Comparison of ENCODE assay signal across 9 cellular contexts in the genomic region with DNA sequence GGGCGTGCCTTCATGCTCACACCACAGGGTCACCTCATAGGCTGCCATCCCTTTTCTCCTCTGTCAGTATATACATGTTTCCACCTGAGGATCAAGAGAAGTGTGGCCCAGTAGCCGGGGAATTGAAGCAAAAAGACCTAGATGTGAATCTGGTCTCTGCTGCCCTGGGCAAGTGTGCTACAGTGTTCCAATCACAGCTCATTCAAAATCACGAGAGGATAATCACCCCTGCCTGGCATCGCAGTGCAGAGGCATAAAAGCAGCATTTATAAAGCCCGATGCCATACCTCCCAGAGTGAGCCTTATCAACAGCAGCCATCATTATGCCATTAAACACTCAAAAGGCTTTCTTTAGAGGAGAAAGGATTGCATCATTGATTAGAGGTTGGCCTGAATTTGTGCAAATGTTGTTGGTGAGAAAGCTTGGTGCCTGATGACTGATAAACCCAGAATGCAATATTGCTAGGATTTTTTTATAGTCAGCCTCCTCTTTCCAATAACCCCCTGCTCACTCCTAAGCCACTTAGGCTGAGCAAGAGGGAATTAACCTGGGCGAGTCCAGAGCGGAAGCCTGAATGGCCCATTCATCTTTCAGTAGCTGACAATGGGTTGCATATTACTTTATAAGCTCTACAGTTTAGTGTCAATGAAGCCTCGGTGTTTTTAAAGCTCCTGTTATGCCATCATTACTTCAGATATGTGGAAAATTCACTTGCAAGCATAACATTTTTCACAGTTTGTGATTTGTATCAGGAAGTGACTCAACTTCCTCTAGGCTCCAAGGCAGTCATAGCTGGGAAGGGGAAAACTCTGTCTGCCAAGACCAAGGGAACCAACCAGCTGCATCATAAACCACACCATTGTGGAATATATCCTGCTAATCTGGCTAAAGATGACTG.
DNase-seq lines count a peak whose midpoint lies in the region; ATAC-seq and TF ChIP-seq lines count a peak whose summit lies in the region.
"Had no signal": no experiment of that assay in that cellular context is flagged by ENCODE, and none has a peak within 500 bp of the region (broad histone marks: within the 10 kb centered on the region; RNA-seq: fewer than 3 reads in every experiment).

No MANE protein-coding gene starts in this region.

- H3K27me3 ChIP-seq in BLaER1 treated with 17β-estradiol and CSF1 and Interleukin-3, amounts not matched to agents 10 nM and 100 nM, result no peaks in the 10 kb centered on the region
- no peaks in the 10 kb centered on the region for H3K27me3 ChIP-seq in mucosa of rectum (ENCODE audit: control insufficient read depth in 2 of 2, insufficient read depth in 2 of 2, low read length in 2 of 2)
- no peaks in the 10 kb centered on the region for H3K27me3 ChIP-seq in Peyer's patch

- peak overlapping the region; percentile 50 to 83 (median 77); a peak in 21 of 22 replicates for H3K27ac ChIP-seq in BLaER1 treated with 17β-estradiol and CSF1 and Interleukin-3, amounts not matched to agents 10 nM and 100 nM
- H3K27ac ChIP-seq in cingulate gyrus (ENCODE audit: low read depth, low read length) (peak overlapping the region; percentile 3), mucosa of rectum (ENCODE audit: low read depth in 2 of 2, low read length in 2 of 2) (peak overlapping the region; percentile 16 to 42), Peyer's patch (peak overlapping the region in 2 of 4 donors; percentile 47 to 65)

- no peak for ATAC-seq in HG02885 (IDR thresholded peaks at IDR 0.05; ENCODE audit: poor library complexity, unreplicated experiment)
- ATAC-seq in GM21447 (IDR thresholded peaks at IDR 0.05; ENCODE audit: unreplicated experiment), result no peak

- H3K4me3 Mint-ChIP-seq in T-helper 2 cell treated with Interferon-gamma antibody and Interleukin-4, amounts not matched to agents 5 μg/mL and 100 μg/mL, for 36 hours, result no peak overlapping the region

- peak overlapping the region; percentile 27 to 69 (median 57); a peak in 21 of 22 replicates for H3K9ac ChIP-seq in BLaER1 treated with 17β-estradiol and CSF1 and Interleukin-3, amounts not matched to agents 10 nM and 100 nM
- H3K9ac ChIP-seq in mucosa of rectum (ENCODE audit: low read depth in 1 of 2, low read length in 2 of 2), result no peak overlapping the region

- H3K27me3 Mint-ChIP-seq in T-helper 2 cell treated with Interferon-gamma antibody and Interleukin-4, amounts not matched to agents 5 μg/mL and 100 μg/mL, for 36 hours (ENCODE audit: low read depth), result no peaks in the 10 kb centered on the region

- DNase-seq in NCI-H2081 (lab: John Stamatoyannopoulos, UW), result peak; percentile 59 to 87
- no peak for DNase-seq in T-helper 2 cell treated with Interferon-gamma antibody and Interleukin-4, amounts not matched to agents 5 μg/mL and 100 μg/mL, for 36 hours (ENCODE audit: low spot score)
- DNase-seq in Peyer's patch, result no peak
- DNase-seq: stimulated activated CD8-positive, alpha-beta memory T cell treated with anti-CD3 and anti-CD28 coated beads, Interleukin-4, amount 100 ng/mL, for 48 hours had no signal

- H3K9me3 ChIP-seq in BLaER1 treated with 17β-estradiol and CSF1 and Interleukin-3, amounts not matched to agents 10 nM and 100 nM (replicated peaks in 1 of 11), result no peaks in the 10 kb centered on the region
- H3K9me3 ChIP-seq in mucosa of rectum (ENCODE audit: control insufficient read depth in 2 of 2, low read length in 2 of 2) (no peaks in the 10 kb centered on the region), Peyer's patch (no peaks in the 10 kb centered on the region)

- TF ChIP-seq POLR2A in Peyer's patch (IDR thresholded peaks at IDR 0.05), result no peak

- H3K4me2 ChIP-seq in BLaER1 treated with 17β-estradiol and CSF1 and Interleukin-3, amounts not matched to agents 10 nM and 100 nM, result peak overlapping the region; percentile 65 to 93 (median 85)

- H3K36me3 Mint-ChIP-seq in T-helper 2 cell treated with Interferon-gamma antibody and Interleukin-4, amounts not matched to agents 5 μg/mL and 100 μg/mL, for 36 hours (ENCODE audit: low read depth), result no peaks in the 10 kb centered on the region

- no peaks in the 10 kb centered on the region for H4K20me1 ChIP-seq in BLaER1 treated with 17β-estradiol and CSF1 and Interleukin-3, amounts not matched to agents 10 nM and 100 nM

- peak overlapping the region in 5 of 10 experiments; percentile 0 to 37 (median 8); a peak in 5 of 20 replicates for H3K4me3 ChIP-seq in BLaER1 treated with 17β-estradiol and CSF1 and Interleukin-3, amounts not matched to agents 10 nM and 100 nM
- H3K4me3 ChIP-seq in mucosa of rectum (ENCODE audit: low read length in 2 of 2) (no peak overlapping the region), Peyer's patch (no peak overlapping the region)

- no peaks in the 10 kb centered on the region for H3K36me3 ChIP-seq in BLaER1 treated with 17β-estradiol and CSF1 and Interleukin-3, amounts not matched to agents 10 nM and 100 nM
- H3K36me3 ChIP-seq in mucosa of rectum (ENCODE audit: control insufficient read depth in 2 of 2, insufficient read depth in 2 of 2, low read length in 2 of 2), result no peaks in the 10 kb centered on the region
- H3K36me3 ChIP-seq in Peyer's patch, result no peaks in the 10 kb centered on the region

- H3K9me3 Mint-ChIP-seq in T-helper 2 cell treated with Interferon-gamma antibody and Interleukin-4, amounts not matched to agents 5 μg/mL and 100 μg/mL, for 36 hours, result no peaks in the 10 kb centered on the region

- H3K4me1 ChIP-seq in BLaER1 treated with 17β-estradiol and CSF1 and Interleukin-3, amounts not matched to agents 10 nM and 100 nM, result peaks cover 57 to 75% (median 68%) of the 10 kb centered on the region in 10 experiments
- H3K4me1 ChIP-seq in mucosa of rectum (ENCODE audit: control insufficient read depth in 2 of 2, insufficient read depth in 2 of 2, low read length in 2 of 2) (peaks cover 0 to 3% of the 10 kb centered on the region in 2 donors), Peyer's patch (no peaks in the 10 kb centered on the region)

- TF ChIP-seq CTCF in Peyer's patch (IDR thresholded peaks at IDR 0.05), result no peak

- no peak overlapping the region for H3K27ac Mint-ChIP-seq in T-helper 2 cell treated with Interferon-gamma antibody and Interleukin-4, amounts not matched to agents 5 μg/mL and 100 μg/mL, for 36 hours

- H3K4me1 Mint-ChIP-seq in T-helper 2 cell treated with Interferon-gamma antibody and Interleukin-4, amounts not matched to agents 5 μg/mL and 100 μg/mL, for 36 hours (ENCODE audit: low read depth), result no peaks in the 10 kb centered on the region

Comparison
In these comparisons a context has a peak if more than half of its experiments do, and no peak if none do; other contexts are left out.
1. H3K9ac ChIP-seq: peak in BLaER1 treated with 17β-estradiol and CSF1 and Interleukin-3, amounts not matched to agents 10 nM and 100 nM (11 of 11); none in mucosa of rectum (0 of 2).
2. DNase-seq: peak in NCI-H2081 (2 of 2); none in T-helper 2 cell treated with Interferon-gamma antibody and Interleukin-4, amounts not matched to agents 5 μg/mL and 100 μg/mL, for 36 hours (single experiment) and Peyer's patch (0 of 3).